ENCODE assay signal across 1 cellular context in the genomic region with DNA sequence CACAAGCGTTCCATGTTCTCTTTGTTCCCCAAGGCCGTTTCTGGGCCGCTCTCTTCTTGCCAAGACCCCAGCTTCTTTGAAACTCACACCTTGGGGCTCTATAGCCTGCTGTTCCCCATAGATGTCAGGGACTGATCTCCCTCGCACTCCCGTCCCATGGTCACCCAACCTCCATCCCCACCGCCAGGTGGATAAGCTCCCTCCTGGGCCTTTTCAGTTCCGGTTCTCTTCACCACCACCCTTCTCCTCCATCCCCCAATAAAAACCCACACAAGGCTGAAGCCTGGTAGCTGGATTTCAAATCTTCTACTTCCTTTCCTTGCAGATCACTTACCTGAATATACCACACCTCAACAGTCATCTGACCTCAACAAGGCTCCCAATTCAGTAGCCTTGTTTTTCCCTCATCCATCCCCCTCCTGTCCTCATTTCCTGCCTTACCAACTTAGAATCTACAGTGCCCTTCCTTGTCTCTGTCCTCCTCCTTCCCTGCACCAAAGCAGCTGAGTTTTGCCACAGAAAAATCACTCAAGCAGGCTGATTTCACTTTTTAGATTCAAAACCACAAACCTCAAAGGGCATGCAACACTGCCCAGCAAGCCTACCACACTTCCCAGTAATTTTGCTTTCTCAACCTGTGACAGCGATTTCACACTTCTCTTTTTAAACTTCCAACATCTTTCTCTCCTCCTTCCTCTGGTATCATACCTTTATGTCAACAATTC.
TF ChIP-seq lines count a peak whose summit lies in the region.

No MANE protein-coding gene starts in this region.

TF ChIP-seq in H1, 55 proteins besides CTCF, POLR2A, EP300 and RAD21:
- TF ChIP-seq CBX8 (IDR thresholded peaks at IDR 0.05; ENCODE audit: borderline replicate concordance, low read depth, low read length) (no peak), KDM5A (IDR thresholded peaks at IDR 0.05; ENCODE audit: low read length) (no peak), CHD2 (IDR thresholded peaks at IDR 0.05; ENCODE audit: low read length) (no peak), PHF8 (conservative IDR thresholded peaks at IDR 0.05; ENCODE audit: low read depth, low read length) (no peak), ASH2L (IDR thresholded peaks at IDR 0.05; ENCODE audit: low read length) (no peak), CBX5 (IDR thresholded peaks at IDR 0.05; ENCODE audit: low read depth, low read length) (no peak), YY1 (IDR thresholded peaks at IDR 0.05; ENCODE audit: low read depth, low read length) (no peak), RFX5 (IDR thresholded peaks at IDR 0.05; ENCODE audit: borderline replicate concordance, low read depth, low read length) (no peak), SP1 (IDR thresholded peaks at IDR 0.05; ENCODE audit: low read depth, low read length) (no peak), SP4 (IDR thresholded peaks at IDR 0.05; ENCODE audit: low read length) (no peak), EZH2 (IDR thresholded peaks at IDR 0.05; ENCODE audit: low read depth, low read length, severe bottlenecking) (no peak), SIX5 (IDR thresholded peaks at IDR 0.05; ENCODE audit: low read depth, low read length) (no peak)
